Comparison of ENCODE assay signal across 8 cellular contexts in the genomic region with DNA sequence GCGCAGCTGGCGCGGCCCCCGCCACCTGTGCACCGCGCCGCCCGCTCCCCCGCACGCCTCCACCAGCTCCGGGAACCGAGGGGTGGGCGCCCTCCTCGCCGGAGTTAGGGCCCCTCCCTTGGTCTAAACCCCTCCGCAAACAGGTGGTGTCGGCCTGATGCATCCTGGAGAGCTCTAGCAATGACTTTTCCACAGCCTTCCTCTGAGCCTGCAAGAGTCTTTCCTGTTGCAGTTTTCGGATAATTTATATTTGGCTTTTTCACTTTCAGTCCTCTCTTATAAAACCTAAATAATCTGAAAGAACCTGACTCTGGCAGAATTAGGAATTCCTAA. TPM values are rescaled to one million over a fixed set of nuclear protein-coding genes. Genes with fewer than 3 reads are reported as not detected.
DNase-seq lines count a peak whose midpoint lies in the region; ATAC-seq, FAIRE-seq and TF ChIP-seq lines count a peak whose summit lies in the region.

No MANE protein-coding gene starts in this region.

- H3K4me2 ChIP-seq in H9 (ENCODE audit: insufficient read depth, insufficient read length, low read length) = peak overlapping the region; percentile 40

- no peak overlapping the region for H2BK5ac ChIP-seq in H9 (ENCODE audit: insufficient read length, low read length)

- no peaks in the 10 kb centered on the region for H3K79me1 ChIP-seq in H9 (ENCODE audit: insufficient read depth, low read depth, low read length, poor library complexity, severe bottlenecking)

- peak overlapping the region; percentile 86 to 91 for H3K4me3 Mint-ChIP-seq in H9

- peaks cover 0 to 7% (median under 1%) of the 10 kb centered on the region in 3 experiments; a peak in 2 of 7 replicates for H3K36me3 Mint-ChIP-seq in H9 (ENCODE audit: insufficient read depth in 1 of 3, low read depth in 3 of 3)

- H3K4me3 ChIP-seq in right atrium auricular region = peak overlapping the region; percentile 61 to 63
- H3K4me3 ChIP-seq in spleen = peak overlapping the region; percentile 41 to 78 (median 58)

- no peak overlapping the region for H2AK5ac ChIP-seq in H9 (ENCODE audit: insufficient read length, low read length)

- H2BK20ac ChIP-seq in H9 (ENCODE audit: low read depth, low read length, poor library complexity, severe bottlenecking) = no peak overlapping the region

- H3K36me3 ChIP-seq in right atrium auricular region (no peaks in the 10 kb centered on the region), spleen (no peaks in the 10 kb centered on the region)

- H3K23ac ChIP-seq in H9 (ENCODE audit: insufficient read length, low read depth, low read length) = no peak overlapping the region

- H3K27me3 ChIP-seq in H9 (ENCODE audit: insufficient read depth, low read length) (no peaks in the 10 kb centered on the region; the same call in 1 of the 2 replicates), right atrium auricular region (no peaks in the 10 kb centered on the region), spleen (replicated peaks in 1 of 7) (peaks cover 0 to 75% (median 43%) of the 10 kb centered on the region in 7 donors)

- no peak overlapping the region for H2AFZ ChIP-seq in H9 (ENCODE audit: low read length)

- no peak overlapping the region for H4K91ac ChIP-seq in H9 (ENCODE audit: insufficient read length, low read depth, low read length)

- no peak overlapping the region for H3K9ac ChIP-seq in H9 (ENCODE audit: extremely low read depth, insufficient read length, low read length)

- no peak for TF ChIP-seq POLR2A in spleen (IDR thresholded peaks at IDR 0.05)

- no peak overlapping the region for H3K56ac ChIP-seq in H9 (ENCODE audit: insufficient read length, low read depth, low read length)

- H2BK120ac ChIP-seq in H9 (ENCODE audit: low read depth, low read length, poor library complexity, severe bottlenecking) = no peak overlapping the region

- no peak for DNase-seq in H9
- DNase-seq in SW480 (ENCODE audit: low spot score) = peak; percentile 8
- DNase-seq in right atrium auricular region (ENCODE audit: low spot score) = no peak
- no peak for DNase-seq in spleen
- DNase-seq in SIG-M5 treated with dmso at 0.1 percent for 504 hours (lab: John Stamatoyannopoulos, UW; ENCODE audit: unreplicated experiment) = no peak
- no peak for DNase-seq in GM20000 (ENCODE audit: low spot score)
- no peak for DNase-seq in D721Med (ENCODE audit: insufficient read length, low spot score)

- H3K14ac ChIP-seq in H9 (ENCODE audit: insufficient read depth, low read length) = no peak overlapping the region

- no peak overlapping the region for H4K5ac ChIP-seq in H9 (ENCODE audit: insufficient read length, low read depth, low read length)

- H3K4me1 Mint-ChIP-seq in H9 = peaks cover 19 to 20% of the 10 kb centered on the region in 2 experiments

- H3K9me3 ChIP-seq in H9 (ENCODE audit: control insufficient read depth, low read depth, low read length) (no peaks in the 10 kb centered on the region), right atrium auricular region (no peaks in the 10 kb centered on the region), spleen (peaks cover 0 to 3% (median 0%) of the 10 kb centered on the region in 8 donors)

- no peak overlapping the region for H3T11ph ChIP-seq in H9 (ENCODE audit: low read length)

- H3K4me1 ChIP-seq in H9 (ENCODE audit: insufficient read depth, low read length) = no peaks in the 10 kb centered on the region
- peaks cover 0 to 3% of the 10 kb centered on the region in 2 donors for H3K4me1 ChIP-seq in right atrium auricular region
- peaks cover 5 to 16% (median 12%) of the 10 kb centered on the region in 6 donors for H3K4me1 ChIP-seq in spleen

- H2BK12ac ChIP-seq in H9 (ENCODE audit: insufficient read length, low read depth, low read length) = no peak overlapping the region

- H3K9me3 Mint-ChIP-seq in H9 = peaks cover 0 to under 1% of the 10 kb centered on the region in 2 experiments; a peak in 2 of 5 replicates

- H3K27ac ChIP-seq in H9 (ENCODE audit: insufficient read length, low read depth, low read length) (no peak overlapping the region), right atrium auricular region (no peak overlapping the region), spleen (no peak overlapping the region)

- WGBS in H9 (ENCODE audit: extremely low coverage, insufficient read length, low lambda C conversion rate) = no CpG with 5 or more reads among the region's 18 CpGs
- 1 to 2% (median 1%) methylated on average over 10 to 18 of the region's 18 CpGs for WGBS in spleen, 5 donors

- no peak for TF ChIP-seq CTCF in H9 (conservative IDR thresholded peaks at IDR 0.05)
- TF ChIP-seq CTCF in right atrium auricular region (IDR thresholded peaks at IDR 0.05) = peak in 1 of 2 donors; percentile 9
- no peak for TF ChIP-seq CTCF in spleen (IDR thresholded peaks at IDR 0.05 in 8 of 11, conservative IDR thresholded peaks at IDR 0.05 in 3 of 11)
- TF ChIP-seq CTCF in GM20000 (IDR thresholded peaks at IDR 0.05; ENCODE audit: extremely low read depth, missing control alignments) = no peak
- no peak for TF ChIP-seq CTCF in D721Med (IDR thresholded peaks at IDR 0.05; ENCODE audit: insufficient read depth, missing control alignments)

- no peaks in the 10 kb centered on the region for H4K20me1 ChIP-seq in H9 (ENCODE audit: control insufficient read depth, insufficient read depth, insufficient read length)

- H3K18ac ChIP-seq in H9 (ENCODE audit: insufficient read length, low read depth, low read length) = no peak overlapping the region

- intact Hi-C loops in spleen (cut with DNase I; ENCODE audit: low total_unique reads) = no loop called here

- FAIRE-seq in D721Med (lab: Jason Lieb, UNC) = no peak

- no peaks in the 10 kb centered on the region for H3K79me2 ChIP-seq in H9 (ENCODE audit: insufficient read depth, low read length)

- no peak overlapping the region for H3K27ac Mint-ChIP-seq in H9

- peaks cover 31% of the 10 kb centered on the region for H3K27me3 Mint-ChIP-seq in H9 (ENCODE audit: low read depth)

- H3K23me2 ChIP-seq in H9 (ENCODE audit: insufficient read length, low read depth, low read length, poor library complexity, severe bottlenecking) = peaks cover 10% of the 10 kb centered on the region

- no peak overlapping the region for H4K8ac ChIP-seq in H9 (replicated peaks; ENCODE audit: insufficient read length, low read depth, low read length)

- H2BK15ac ChIP-seq in H9 (ENCODE audit: low read depth, low read length) = no peak overlapping the region

- H3K4ac ChIP-seq in H9 (ENCODE audit: low read depth, low read length) = no peak overlapping the region

- no peak for ATAC-seq in HG03175 (IDR thresholded peaks at IDR 0.05; ENCODE audit: unreplicated experiment)

RNA-seq across cellular contexts. Expression of a gene that starts 0.3 kb away (rescaled TPM):
- 1.2 and 1.6 TPM in 2 replicates for total RNA-seq in H9 (2021)
- total RNA-seq in right atrium auricular region = 1 to 10 TPM; 1.6 to 6.5 TPM
- 1 to 10 TPM in 1 of 7 donors, under 1 TPM in 2, not detected in 4; 0.23 to 1.1 (median 0.40) TPM for total RNA-seq in spleen
- polyA plus RNA-seq in spleen = under 1 TPM; 0.05 to 0.38 (median 0.11) TPM
